9 cellular contexts compared by ENCODE assay signal in the genomic region with DNA sequence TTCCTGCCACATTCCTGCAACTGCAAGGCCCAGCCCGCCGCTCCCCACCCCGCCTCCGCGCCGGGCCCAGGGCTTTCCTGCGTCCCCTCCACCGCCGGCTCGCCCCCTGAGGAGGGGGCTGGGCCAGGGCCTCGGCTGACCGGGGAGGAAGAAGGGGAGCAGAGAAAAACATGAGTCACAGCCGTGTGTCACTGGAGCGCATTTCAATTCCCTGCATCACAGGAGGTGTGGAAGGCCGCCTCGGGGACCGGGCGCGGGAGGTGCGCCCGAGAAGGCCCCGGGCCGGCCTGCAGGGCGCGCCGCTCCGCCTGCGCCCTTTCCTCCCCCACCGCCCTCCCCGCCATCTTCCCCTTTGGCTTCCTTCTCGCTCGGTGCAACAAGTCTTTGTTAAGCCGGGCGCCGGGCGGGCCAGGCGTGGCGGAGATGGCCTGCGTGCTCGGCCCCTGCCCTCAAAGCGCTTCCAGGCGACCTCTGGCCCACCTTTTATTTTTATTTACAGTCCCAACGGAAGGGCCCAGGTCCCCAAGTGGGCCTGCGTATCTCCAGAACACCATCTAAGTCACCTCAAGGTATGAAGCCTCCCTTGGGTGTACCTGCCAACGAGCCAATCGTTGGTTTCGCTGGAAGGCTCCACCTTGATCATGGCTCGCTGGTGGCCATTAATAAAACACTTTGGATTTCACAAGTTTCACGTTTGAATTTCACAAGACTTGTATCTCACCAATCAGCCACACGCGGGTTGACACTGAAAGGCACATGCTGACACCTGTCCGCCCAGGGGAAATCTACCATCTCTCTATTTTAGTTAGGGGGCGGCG. TPM values are rescaled to one million over a fixed set of nuclear protein-coding genes. Genes with fewer than 3 reads are reported as not detected.
DNase-seq lines count a peak whose midpoint lies in the region; ATAC-seq, FAIRE-seq and TF ChIP-seq lines count a peak whose summit lies in the region.
"Had no signal": no experiment of that assay in that cellular context is flagged by ENCODE, and none has a peak within 500 bp of the region (broad histone marks: within the 10 kb centered on the region; RNA-seq: fewer than 3 reads in every experiment).

No MANE protein-coding gene starts in this region.

- H3K36me3 ChIP-seq in brain microvascular endothelial cell (replicated peaks) (peaks cover 4% of the 10 kb centered on the region), kidney (ENCODE audit: control insufficient read depth in 1 of 2, insufficient read depth in 2 of 2, low read length in 2 of 2) (no peaks in the 10 kb centered on the region)

- peak overlapping the region; percentile 76 for H3K27ac ChIP-seq in brain microvascular endothelial cell
- H3K27ac ChIP-seq in kidney (ENCODE audit: low read depth in 2 of 2, low read length in 2 of 2), result peak overlapping the region; percentile 91 to 93

- intact Hi-C loops in kidney (cut with DNase I), result no loop called here

- TF ChIP-seq CTCF in GM10266 (IDR thresholded peaks at IDR 0.05; ENCODE audit: control insufficient read depth, insufficient read depth, low read depth, missing control alignments) (no peak), brain microvascular endothelial cell (IDR thresholded peaks at IDR 0.05; ENCODE audit: low read depth, low read length, missing control alignments) (peak; percentile 2), kidney (IDR thresholded peaks at IDR 0.05; ENCODE audit: borderline replicate concordance, extremely low read depth, insufficient read depth) (no peak)

- no peaks in the 10 kb centered on the region for H3K27me3 ChIP-seq in brain microvascular endothelial cell (replicated peaks)

- H3K4me3 ChIP-seq in brain microvascular endothelial cell (ENCODE audit: low read depth, low read length) (peak overlapping the region; percentile 67), kidney (ENCODE audit: low read length in 2 of 2) (peak overlapping the region; percentile 47 to 57)

- ATAC-seq in HG03045 (IDR thresholded peaks at IDR 0.05; ENCODE audit: unreplicated experiment), result peak; percentile 0

- H3K9ac ChIP-seq in kidney (ENCODE audit: low read length in 2 of 2), result peak overlapping the region in 1 of 2 donors; percentile 78

- no peak for FAIRE-seq in kidney (lab: Jason Lieb, UNC)
- FAIRE-seq: endometrium had no signal

- DNase-seq in GM10266 (ENCODE audit: extremely low spot score), result peak; percentile 82
- DNase-seq in T1000 (lab: John Stamatoyannopoulos, UW), result peak; percentile 77
- DNase-seq in brain microvascular endothelial cell, result peak; percentile 75
- DNase-seq in kidney, result peak; percentile 89
- peak; percentile 81 for DNase-seq in stimulated activated CD4-positive, alpha-beta T cell treated with anti-CD3 and anti-CD28 coated beads, Interleukin-1b, Interleukin-23, amount 100 ng/mL, for 48 hours
- DNase-seq in iPS-NIHi11 (ENCODE audit: low spot score), result no peak
- DNase-seq in foreskin melanocyte, result no peak

- in situ Hi-C loops in brain microvascular endothelial cell (cut with HindIII; ENCODE audit: low pct_ligation_motif_present, low sequenced_read_pairs), result no loop called here

- H3K4me1 ChIP-seq in kidney (ENCODE audit: control insufficient read depth in 1 of 2, insufficient read depth in 1 of 2, low read depth in 1 of 2, low read length in 2 of 2), result peaks cover 0 to 7% of the 10 kb centered on the region in 2 donors

- no peaks in the 10 kb centered on the region for H3K9me3 ChIP-seq in kidney (ENCODE audit: control insufficient read depth in 1 of 2, low read length in 2 of 2)

RNA-seq across cellular contexts. Expression of gene HMGA1, which starts 0.9 kb away (rescaled TPM):
- total RNA-seq in kidney, result 46.5 TPM
- polyA plus RNA-seq in kidney (ENCODE audit: insufficient read depth, low read depth, low replicate concordance), result 27.1 TPM

RNA-seq across cellular contexts. Expression of gene SMIM29, which starts 13.0 kb away (rescaled TPM):
- total RNA-seq in kidney, result 22.6 TPM
- 53.5 TPM for polyA plus RNA-seq in kidney (ENCODE audit: insufficient read depth, low read depth, low replicate concordance)

Comparison
In these comparisons a context has a peak if more than half of its experiments do, and no peak if none do; other contexts are left out.
1. DNase-seq: peak in GM10266 (single experiment), T1000 (single experiment), brain microvascular endothelial cell (single experiment), kidney (single experiment) and stimulated activated CD4-positive, alpha-beta T cell treated with anti-CD3 and anti-CD28 coated beads, Interleukin-1b, Interleukin-23, amount 100 ng/mL, for 48 hours (single experiment); none in iPS-NIHi11 (single experiment) and foreskin melanocyte (single experiment).